Comparison of ENCODE assay signal across 19 cellular contexts in genomic region chr12:80624986-80625530, GRCh38.
A peak's percentile ranks its signal among the peaks of the same experiment; 100 is the strongest.
DNase-seq lines count a peak whose midpoint lies in the region; ATAC-seq and TF ChIP-seq lines count a peak whose summit lies in the region.
"Had no signal": no experiment of that assay in that cellular context is flagged by ENCODE, and none has a peak within 500 bp of the region (broad histone marks: within the 10 kb centered on the region; RNA-seq: fewer than 3 reads in every experiment).

No MANE protein-coding gene starts in this region.

- no peaks in the 10 kb centered on the region for H3K4me1 Mint-ChIP-seq in CD8-positive, alpha-beta T cell (ENCODE audit: low read depth)

- POLR2A ChIA-PET in CD8-positive, alpha-beta T cell (lab: Charles Lee): no interaction called here

- H4K20me1 ChIP-seq in osteoblast (ENCODE audit: insufficient read depth, low read length): no peaks in the 10 kb centered on the region

- H3K4me1 ChIP-seq in ACC112 (ENCODE audit: control insufficient read depth, insufficient read depth, low read length, unreplicated experiment): peaks cover 39% of the 10 kb centered on the region
- peaks cover 9% of the 10 kb centered on the region for H3K4me1 ChIP-seq in adipocyte (ENCODE audit: control insufficient read depth, insufficient read depth, low read length)
- H3K4me1 ChIP-seq in osteoblast (ENCODE audit: insufficient read depth, low read length): peaks cover 18% of the 10 kb centered on the region
- no peaks in the 10 kb centered on the region for H3K4me1 ChIP-seq in CD8-positive, alpha-beta T cell (ENCODE audit: insufficient read depth, low read length)
- H3K4me1 ChIP-seq: Peyer's patch had no signal

- H2AFZ ChIP-seq in ACC112 (ENCODE audit: low read length, unreplicated experiment) (peak overlapping the region; percentile 26), osteoblast (ENCODE audit: low read length) (no peak overlapping the region)

- no peak for TF ChIP-seq CTCF in osteoblast (IDR thresholded peaks at IDR 0.05; ENCODE audit: extremely low read depth, low read depth, low read length)
- no peak for TF ChIP-seq CTCF in CD8-positive, alpha-beta T cell (IDR thresholded peaks at IDR 0.05)

- H3K4me3 ChIP-seq in ACC112 (ENCODE audit: low read depth, low read length): no peak overlapping the region
- no peak overlapping the region for H3K4me3 ChIP-seq in adipocyte (ENCODE audit: low read length)
- H3K4me3 ChIP-seq in osteoblast (ENCODE audit: insufficient read depth, low read length): no peak overlapping the region
- no peak overlapping the region for H3K4me3 ChIP-seq in CD8-positive, alpha-beta T cell (ENCODE audit: low read depth, low read length)
- H3K4me3 ChIP-seq: Peyer's patch, SJSA1 had no signal

- no peak overlapping the region for H3K27ac Mint-ChIP-seq in CD8-positive, alpha-beta T cell
- H3K27ac Mint-ChIP-seq: H9 had no signal

- H3K4me2 ChIP-seq in osteoblast (ENCODE audit: insufficient read depth, low read length): no peak overlapping the region

- peaks cover 6% of the 10 kb centered on the region for H3K9me3 Mint-ChIP-seq in CD8-positive, alpha-beta T cell
- H3K9me3 Mint-ChIP-seq: H9 had no signal

- intact Hi-C loops in CD8-positive, alpha-beta T cell (cut with DNase I, micrococcal nuclease): no loop called here

- no peaks in the 10 kb centered on the region for H3K27me3 Mint-ChIP-seq in CD8-positive, alpha-beta T cell (ENCODE audit: low read depth)

- H3K9me3 ChIP-seq in adipocyte (ENCODE audit: control insufficient read depth, low read length) (no peaks in the 10 kb centered on the region), osteoblast (ENCODE audit: low read depth, low read length) (no peaks in the 10 kb centered on the region)
- H3K9me3 ChIP-seq in CD8-positive, alpha-beta T cell (ENCODE audit: low read length): no peaks in the 10 kb centered on the region
- H3K9me3 ChIP-seq: Peyer's patch, SJSA1 had no signal

- DNase-seq in HCEC 1CT (peak; percentile 37), adipocyte (ENCODE audit: low read depth) (peak; percentile 54), osteoblast (ENCODE audit: insufficient read length, low spot score, missing footprints) (no peak), MV-4-11 (lab: John Stamatoyannopoulos, UW) (no peak), NCI-H1105 (lab: John Stamatoyannopoulos, UW) (no peak)
- DNase-seq in CD8-positive, alpha-beta T cell: no peak
- DNase-seq: 8988T, DMS53, EL, H9, NCI-H1417 treated with DMSO at 0.1 percent for 48 hours, NCI-H187 treated with DMSO at 0.1 percent for 48 hours, NCI-H2107, NCI-H510A, Peyer's patch had no signal

- H3K4me3 Mint-ChIP-seq in CD8-positive, alpha-beta T cell: no peak overlapping the region
- H3K4me3 Mint-ChIP-seq: H9 had no signal

- no peak overlapping the region for H3K9ac ChIP-seq in adipocyte (ENCODE audit: low read length)

- H3K27me3 ChIP-seq in ACC112 (ENCODE audit: insufficient read depth, low read length) (no peaks in the 10 kb centered on the region), adipocyte (replicated peaks; ENCODE audit: control insufficient read depth, insufficient read depth, low read length) (no peaks in the 10 kb centered on the region), osteoblast (ENCODE audit: insufficient read depth, low read length) (no peaks in the 10 kb centered on the region)
- no peaks in the 10 kb centered on the region for H3K27me3 ChIP-seq in CD8-positive, alpha-beta T cell (ENCODE audit: insufficient read depth, low read length)
- H3K27me3 ChIP-seq: Peyer's patch, SJSA1 had no signal

- no peak for ATAC-seq in GM21619 (IDR thresholded peaks at IDR 0.05; ENCODE audit: unreplicated experiment)
- no peak for ATAC-seq in CD8-positive, alpha-beta T cell

- H3K36me3 Mint-ChIP-seq in CD8-positive, alpha-beta T cell: no peaks in the 10 kb centered on the region

- H3K27ac ChIP-seq in ACC112 (ENCODE audit: low read depth, low read length): peak overlapping the region; percentile 99
- peak overlapping the region; percentile 52 for H3K27ac ChIP-seq in osteoblast (ENCODE audit: low read depth, low read length)
- H3K27ac ChIP-seq in CD8-positive, alpha-beta T cell (ENCODE audit: low read depth, low read length): no peak overlapping the region
- H3K27ac ChIP-seq: C4-2B, Peyer's patch, SJSA1 had no signal

- CTCF ChIA-PET in CD8-positive, alpha-beta T cell (lab: Charles Lee): no interaction called here

- H3K36me3 ChIP-seq in ACC112 (ENCODE audit: insufficient read depth, low read length) (no peaks in the 10 kb centered on the region), adipocyte (ENCODE audit: control insufficient read depth, insufficient read depth, low read length, severe bottlenecking) (no peaks in the 10 kb centered on the region), osteoblast (ENCODE audit: insufficient read depth, low read length) (no peaks in the 10 kb centered on the region)
- no peaks in the 10 kb centered on the region for H3K36me3 ChIP-seq in CD8-positive, alpha-beta T cell (ENCODE audit: insufficient read depth, low read length)
- H3K36me3 ChIP-seq: Peyer's patch, SJSA1 had no signal

- H3K79me2 ChIP-seq in ACC112 (ENCODE audit: control insufficient read depth, insufficient read depth, low read length, unreplicated experiment): no peaks in the 10 kb centered on the region
- H3K79me2 ChIP-seq in osteoblast (ENCODE audit: insufficient read depth, low read length): no peaks in the 10 kb centered on the region

Comparison
In these comparisons a context has a peak if more than half of its experiments do, and no peak if none do; other contexts are left out.
1. DNase-seq: peak in HCEC 1CT (single experiment) and adipocyte (single experiment); none in osteoblast (single experiment), MV-4-11 (single experiment), NCI-H1105 (single experiment) and CD8-positive, alpha-beta T cell (0 of 7).